Comparison of ENCODE assay signal across 1 cellular context in the genomic region with DNA sequence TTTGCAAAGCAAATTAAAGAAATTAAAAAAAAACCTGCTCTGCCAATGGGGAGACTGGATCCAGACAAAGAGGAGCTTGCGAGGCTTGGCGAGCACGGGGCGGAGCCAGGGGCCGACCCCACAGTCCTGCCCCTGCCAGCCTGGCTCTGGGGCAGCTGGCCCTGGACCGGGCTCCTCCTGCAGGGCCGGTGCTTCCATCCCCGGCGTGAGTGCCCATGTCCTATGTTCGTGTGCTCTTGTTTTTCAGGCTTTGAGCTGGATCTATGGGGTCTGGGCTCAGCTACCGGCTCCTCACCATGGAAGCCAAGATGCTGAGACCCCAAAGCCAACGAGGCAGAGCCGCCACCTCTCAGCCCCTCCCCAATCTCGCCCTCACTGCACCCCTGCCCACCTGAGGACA.
TF ChIP-seq lines count a peak whose summit lies in the region.

No MANE protein-coding gene starts in this region.

TF ChIP-seq in GM23338, 12 proteins besides CTCF, POLR2A, EP300 and RAD21:
- TF ChIP-seq, protein P1, sequence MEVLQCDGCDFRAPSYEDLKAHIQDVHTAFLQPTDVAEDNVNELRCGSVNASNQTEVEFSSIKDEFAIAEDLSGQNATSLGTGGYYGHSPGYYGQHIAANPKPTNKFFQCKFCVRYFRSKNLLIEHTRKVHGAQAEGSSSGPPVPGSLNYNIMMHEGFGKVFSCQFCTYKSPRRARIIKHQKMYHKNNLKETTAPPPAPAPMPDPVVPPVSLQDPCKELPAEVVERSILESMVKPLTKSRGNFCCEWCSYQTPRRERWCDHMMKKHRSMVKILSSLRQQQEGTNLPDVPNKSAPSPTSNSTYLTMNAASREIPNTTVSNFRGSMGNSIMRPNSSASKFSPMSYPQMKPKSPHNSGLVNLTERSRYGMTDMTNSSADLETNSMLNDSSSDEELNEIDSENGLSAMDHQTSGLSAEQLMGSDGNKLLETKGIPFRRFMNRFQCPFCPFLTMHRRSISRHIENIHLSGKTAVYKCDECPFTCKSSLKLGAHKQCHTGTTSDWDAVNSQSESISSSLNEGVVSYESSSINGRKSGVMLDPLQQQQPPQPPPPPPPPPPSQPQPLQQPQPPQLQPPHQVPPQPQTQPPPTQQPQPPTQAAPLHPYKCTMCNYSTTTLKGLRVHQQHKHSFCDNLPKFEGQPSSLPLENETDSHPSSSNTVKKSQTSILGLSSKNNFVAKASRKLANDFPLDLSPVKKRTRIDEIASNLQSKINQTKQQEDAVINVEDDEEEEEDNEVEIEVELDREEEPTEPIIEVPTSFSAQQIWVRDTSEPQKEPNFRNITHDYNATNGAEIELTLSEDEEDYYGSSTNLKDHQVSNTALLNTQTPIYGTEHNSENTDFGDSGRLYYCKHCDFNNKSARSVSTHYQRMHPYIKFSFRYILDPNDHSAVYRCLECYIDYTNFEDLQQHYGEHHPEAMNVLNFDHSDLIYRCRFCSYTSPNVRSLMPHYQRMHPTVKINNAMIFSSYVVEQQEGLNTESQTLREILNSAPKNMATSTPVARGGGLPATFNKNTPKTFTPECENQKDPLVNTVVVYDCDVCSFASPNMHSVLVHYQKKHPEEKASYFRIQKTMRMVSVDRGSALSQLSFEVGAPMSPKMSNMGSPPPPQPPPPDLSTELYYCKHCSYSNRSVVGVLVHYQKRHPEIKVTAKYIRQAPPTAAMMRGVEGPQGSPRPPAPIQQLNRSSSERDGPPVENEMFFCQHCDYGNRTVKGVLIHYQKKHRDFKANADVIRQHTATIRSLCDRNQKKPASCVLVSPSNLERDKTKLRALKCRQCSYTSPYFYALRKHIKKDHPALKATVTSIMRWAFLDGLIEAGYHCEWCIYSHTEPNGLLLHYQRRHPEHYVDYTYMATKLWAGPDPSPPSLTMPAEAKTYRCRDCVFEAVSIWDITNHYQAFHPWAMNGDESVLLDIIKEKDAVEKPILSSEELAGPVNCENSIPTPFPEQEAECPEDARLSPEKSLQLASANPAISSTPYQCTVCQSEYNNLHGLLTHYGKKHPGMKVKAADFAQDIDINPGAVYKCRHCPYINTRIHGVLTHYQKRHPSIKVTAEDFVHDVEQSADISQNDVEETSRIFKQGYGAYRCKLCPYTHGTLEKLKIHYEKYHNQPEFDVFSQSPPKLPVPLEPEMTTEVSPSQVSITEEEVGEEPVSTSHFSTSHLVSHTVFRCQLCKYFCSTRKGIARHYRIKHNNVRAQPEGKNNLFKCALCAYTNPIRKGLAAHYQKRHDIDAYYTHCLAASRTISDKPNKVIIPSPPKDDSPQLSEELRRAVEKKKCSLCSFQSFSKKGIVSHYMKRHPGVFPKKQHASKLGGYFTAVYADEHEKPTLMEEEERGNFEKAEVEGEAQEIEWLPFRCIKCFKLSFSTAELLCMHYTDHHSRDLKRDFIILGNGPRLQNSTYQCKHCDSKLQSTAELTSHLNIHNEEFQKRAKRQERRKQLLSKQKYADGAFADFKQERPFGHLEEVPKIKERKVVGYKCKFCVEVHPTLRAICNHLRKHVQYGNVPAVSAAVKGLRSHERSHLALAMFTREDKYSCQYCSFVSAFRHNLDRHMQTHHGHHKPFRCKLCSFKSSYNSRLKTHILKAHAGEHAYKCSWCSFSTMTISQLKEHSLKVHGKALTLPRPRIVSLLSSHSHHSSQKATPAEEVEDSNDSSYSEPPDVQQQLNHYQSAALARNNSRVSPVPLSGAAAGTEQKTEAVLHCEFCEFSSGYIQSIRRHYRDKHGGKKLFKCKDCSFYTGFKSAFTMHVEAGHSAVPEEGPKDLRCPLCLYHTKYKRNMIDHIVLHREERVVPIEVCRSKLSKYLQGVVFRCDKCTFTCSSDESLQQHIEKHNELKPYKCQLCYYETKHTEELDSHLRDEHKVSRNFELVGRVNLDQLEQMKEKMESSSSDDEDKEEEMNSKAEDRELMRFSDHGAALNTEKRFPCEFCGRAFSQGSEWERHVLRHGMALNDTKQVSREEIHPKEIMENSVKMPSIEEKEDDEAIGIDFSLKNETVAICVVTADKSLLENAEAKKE (CRISPR knock-in tag; IDR thresholded peaks at IDR 0.05): no peak
- TF ChIP-seq CREB1 (CRISPR knock-in tag; IDR thresholded peaks at IDR 0.05; ENCODE audit: low read depth) (no peak), EZH2phosphoT487 (IDR thresholded peaks at IDR 0.05; ENCODE audit: unreplicated experiment) (no peak), NANOG (IDR thresholded peaks at IDR 0.05; ENCODE audit: borderline replicate concordance) (no peak), ZNF331 (CRISPR knock-in tag; IDR thresholded peaks at IDR 0.05; ENCODE audit: low read depth) (no peak), POLR2AphosphoS5 (IDR thresholded peaks at IDR 0.05; ENCODE audit: low read depth) (no peak), STAT1 (IDR thresholded peaks at IDR 0.05; ENCODE audit: unreplicated experiment) (no peak), EZH2 (IDR thresholded peaks at IDR 0.05; ENCODE audit: low read depth, unreplicated experiment) (no peak), ZNF114 (CRISPR knock-in tag; IDR thresholded peaks at IDR 0.05) (no peak), JUNB (IDR thresholded peaks at IDR 0.05; ENCODE audit: unreplicated experiment) (no peak)
- TF ChIP-seq, protein P2, sequence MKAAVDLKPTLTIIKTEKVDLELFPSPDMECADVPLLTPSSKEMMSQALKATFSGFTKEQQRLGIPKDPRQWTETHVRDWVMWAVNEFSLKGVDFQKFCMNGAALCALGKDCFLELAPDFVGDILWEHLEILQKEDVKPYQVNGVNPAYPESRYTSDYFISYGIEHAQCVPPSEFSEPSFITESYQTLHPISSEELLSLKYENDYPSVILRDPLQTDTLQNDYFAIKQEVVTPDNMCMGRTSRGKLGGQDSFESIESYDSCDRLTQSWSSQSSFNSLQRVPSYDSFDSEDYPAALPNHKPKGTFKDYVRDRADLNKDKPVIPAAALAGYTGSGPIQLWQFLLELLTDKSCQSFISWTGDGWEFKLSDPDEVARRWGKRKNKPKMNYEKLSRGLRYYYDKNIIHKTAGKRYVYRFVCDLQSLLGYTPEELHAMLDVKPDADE (IDR thresholded peaks at IDR 0.05): no peak
- TF ChIP-seq, protein P3, sequence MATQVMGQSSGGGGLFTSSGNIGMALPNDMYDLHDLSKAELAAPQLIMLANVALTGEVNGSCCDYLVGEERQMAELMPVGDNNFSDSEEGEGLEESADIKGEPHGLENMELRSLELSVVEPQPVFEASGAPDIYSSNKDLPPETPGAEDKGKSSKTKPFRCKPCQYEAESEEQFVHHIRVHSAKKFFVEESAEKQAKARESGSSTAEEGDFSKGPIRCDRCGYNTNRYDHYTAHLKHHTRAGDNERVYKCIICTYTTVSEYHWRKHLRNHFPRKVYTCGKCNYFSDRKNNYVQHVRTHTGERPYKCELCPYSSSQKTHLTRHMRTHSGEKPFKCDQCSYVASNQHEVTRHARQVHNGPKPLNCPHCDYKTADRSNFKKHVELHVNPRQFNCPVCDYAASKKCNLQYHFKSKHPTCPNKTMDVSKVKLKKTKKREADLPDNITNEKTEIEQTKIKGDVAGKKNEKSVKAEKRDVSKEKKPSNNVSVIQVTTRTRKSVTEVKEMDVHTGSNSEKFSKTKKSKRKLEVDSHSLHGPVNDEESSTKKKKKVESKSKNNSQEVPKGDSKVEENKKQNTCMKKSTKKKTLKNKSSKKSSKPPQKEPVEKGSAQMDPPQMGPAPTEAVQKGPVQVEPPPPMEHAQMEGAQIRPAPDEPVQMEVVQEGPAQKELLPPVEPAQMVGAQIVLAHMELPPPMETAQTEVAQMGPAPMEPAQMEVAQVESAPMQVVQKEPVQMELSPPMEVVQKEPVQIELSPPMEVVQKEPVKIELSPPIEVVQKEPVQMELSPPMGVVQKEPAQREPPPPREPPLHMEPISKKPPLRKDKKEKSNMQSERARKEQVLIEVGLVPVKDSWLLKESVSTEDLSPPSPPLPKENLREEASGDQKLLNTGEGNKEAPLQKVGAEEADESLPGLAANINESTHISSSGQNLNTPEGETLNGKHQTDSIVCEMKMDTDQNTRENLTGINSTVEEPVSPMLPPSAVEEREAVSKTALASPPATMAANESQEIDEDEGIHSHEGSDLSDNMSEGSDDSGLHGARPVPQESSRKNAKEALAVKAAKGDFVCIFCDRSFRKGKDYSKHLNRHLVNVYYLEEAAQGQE (IDR thresholded peaks at IDR 0.05; ENCODE audit: unreplicated experiment): no peak
